8 cellular contexts compared by ENCODE assay signal in genomic region chr17:27294689-27295630, GRCh38. TPM values are rescaled to one million over a fixed set of nuclear protein-coding genes. Genes with fewer than 3 reads are reported as not detected.
DNase-seq lines count a peak whose midpoint lies in the region; ATAC-seq and TF ChIP-seq lines count a peak whose summit lies in the region.

No MANE protein-coding gene starts in this region.

- H3K36me3 ChIP-seq in mucosa of rectum (ENCODE audit: control insufficient read depth in 2 of 2, insufficient read depth in 2 of 2, low read length in 2 of 2) (no peaks in the 10 kb centered on the region), thymus (ENCODE audit: control insufficient read depth, insufficient read depth) (no peaks in the 10 kb centered on the region)

- H3K4me3 Mint-ChIP-seq in activated CD4-positive, alpha-beta memory T cell treated with anti-CD3 and anti-CD28 coated beads, Interleukin-2, amount 10 ng/mL, durations not matched to agents 7 days and 5 days, result peak overlapping the region; percentile 99

- H3K27ac ChIP-seq in mucosa of rectum (ENCODE audit: low read depth in 2 of 2, low read length in 2 of 2) (peak overlapping the region; percentile 100), thymus (ENCODE audit: low read depth) (peak overlapping the region; percentile 99)

- peaks cover 43% of the 10 kb centered on the region for H3K4me1 Mint-ChIP-seq in activated CD4-positive, alpha-beta memory T cell treated with anti-CD3 and anti-CD28 coated beads, Interleukin-2, amount 10 ng/mL, durations not matched to agents 7 days and 5 days

- H3K9me3 Mint-ChIP-seq in activated CD4-positive, alpha-beta memory T cell treated with anti-CD3 and anti-CD28 coated beads, Interleukin-2, amount 10 ng/mL, durations not matched to agents 7 days and 5 days, result no peaks in the 10 kb centered on the region

- H3K4me3 ChIP-seq in epithelial cell of proximal tubule (ENCODE audit: low read depth, low read length), result peak overlapping the region; percentile 99
- peak overlapping the region; percentile 99 to 100 for H3K4me3 ChIP-seq in mucosa of rectum (ENCODE audit: low read length in 2 of 2)
- peak overlapping the region; percentile 92 for H3K4me3 ChIP-seq in thymus (ENCODE audit: low read length)

- H3K4me1 ChIP-seq in mucosa of rectum (ENCODE audit: control insufficient read depth in 2 of 2, insufficient read depth in 2 of 2, low read length in 2 of 2), result peaks cover 21 to 22% of the 10 kb centered on the region in 2 donors
- peaks cover 14% of the 10 kb centered on the region for H3K4me1 ChIP-seq in thymus (ENCODE audit: control insufficient read depth, insufficient read depth, low read length)

- no peaks in the 10 kb centered on the region for H3K9me3 ChIP-seq in mucosa of rectum (ENCODE audit: control insufficient read depth in 2 of 2, low read length in 2 of 2)
- H3K9me3 ChIP-seq in thymus (ENCODE audit: control insufficient read depth), result no peaks in the 10 kb centered on the region

- POLR2A ChIA-PET in activated CD4-positive, alpha-beta memory T cell treated with anti-CD3 and anti-CD28 coated beads, Interleukin-2, amount 10 ng/mL, durations not matched to agents 7 days and 5 days (lab: Charles Lee), result interaction anchor here (0.7 to 4.6 kb wide), 35 partner anchors 9 to 1034 kb away, joined by 3 to 53 read pairs (median 7); partner anchors contain the start of genes KSR1 and LGALS9

- peak; percentile 25 for ATAC-seq in GM19324 (IDR thresholded peaks at IDR 0.05; ENCODE audit: low FRiP score, unreplicated experiment)
- ATAC-seq in HG03457 (IDR thresholded peaks at IDR 0.05; ENCODE audit: unreplicated experiment), result peak; percentile 46

- DNase-seq in COLO829 (ENCODE audit: low spot score) (peak; percentile 67), NCI-H69 (lab: John Stamatoyannopoulos, UW) (peak; percentile 83), epithelial cell of proximal tubule (ENCODE audit: low read depth) (peak; percentile 51)
- peak; percentile 66 for DNase-seq in activated CD4-positive, alpha-beta memory T cell treated with anti-CD3 and anti-CD28 coated beads, Interleukin-2, amount 10 ng/mL, durations not matched to agents 7 days and 5 days

- H3K36me3 Mint-ChIP-seq in activated CD4-positive, alpha-beta memory T cell treated with anti-CD3 and anti-CD28 coated beads, Interleukin-2, amount 10 ng/mL, durations not matched to agents 7 days and 5 days (ENCODE audit: low read depth), result peaks cover 21% of the 10 kb centered on the region

- peak overlapping the region; percentile 98 for H3K27ac Mint-ChIP-seq in activated CD4-positive, alpha-beta memory T cell treated with anti-CD3 and anti-CD28 coated beads, Interleukin-2, amount 10 ng/mL, durations not matched to agents 7 days and 5 days

- H3K27me3 ChIP-seq in mucosa of rectum (ENCODE audit: control insufficient read depth in 2 of 2, insufficient read depth in 2 of 2, low read length in 2 of 2), result no peaks in the 10 kb centered on the region
- H3K27me3 ChIP-seq in thymus (ENCODE audit: control insufficient read depth, insufficient read depth), result no peaks in the 10 kb centered on the region

- TF ChIP-seq CTCF in epithelial cell of proximal tubule (conservative IDR thresholded peaks at IDR 0.05; ENCODE audit: low read depth, low read length), result no peak

- CTCF ChIA-PET in activated CD4-positive, alpha-beta memory T cell treated with anti-CD3 and anti-CD28 coated beads, Interleukin-2, amount 10 ng/mL, durations not matched to agents 7 days and 5 days (lab: Charles Lee), result interaction anchor here (0.9 to 4.0 kb wide), 8 partner anchors 9 to 305 kb away, joined by 3 to 30 read pairs (median 6); no protein-coding TSS in a partner anchor

- peak overlapping the region; percentile 100 for H3K9ac ChIP-seq in mucosa of rectum (ENCODE audit: low read depth in 1 of 2, low read length in 2 of 2)

- under 1% methylated on average over 21 of the region's 21 CpGs for WGBS in thymus

- no peaks in the 10 kb centered on the region for H3K27me3 Mint-ChIP-seq in activated CD4-positive, alpha-beta memory T cell treated with anti-CD3 and anti-CD28 coated beads, Interleukin-2, amount 10 ng/mL, durations not matched to agents 7 days and 5 days

RNA-seq across cellular contexts. Expression of gene WSB1, which starts 1.0 kb away (rescaled TPM):
- total RNA-seq in activated CD4-positive, alpha-beta memory T cell treated with anti-CD3 and anti-CD28 coated beads, Interleukin-2, amount 10 ng/mL, durations not matched to agents 7 days and 5 days, result 100 to 1,000 TPM; 143 to 155 TPM
- 28.7 and 68.5 TPM in 2 replicates for total RNA-seq in epithelial cell of proximal tubule
- polyA plus RNA-seq in thymus, result 125 TPM

Comparison
In these comparisons a context has a peak if more than half of its experiments do, and no peak if none do; other contexts are left out.
1. Peak in every context shown above with its lines: DNase-seq, ATAC-seq, H3K4me3 ChIP-seq and H3K27ac ChIP-seq.